18 cellular contexts compared by ENCODE assay signal in genomic region chr14:69937367-69937777, GRCh38. TPM values are rescaled to one million over a fixed set of nuclear protein-coding genes. Genes with fewer than 3 reads are reported as not detected.
DNase-seq lines count a peak whose midpoint lies in the region; ATAC-seq and TF ChIP-seq lines count a peak whose summit lies in the region.
"Had no signal": no experiment of that assay in that cellular context is flagged by ENCODE, and none has a peak within 500 bp of the region (broad histone marks: within the 10 kb centered on the region; RNA-seq: fewer than 3 reads in every experiment).

No MANE protein-coding gene starts in this region.

- no peak for TF ChIP-seq CTCF in neural crest cell (conservative IDR thresholded peaks at IDR 0.05)
- TF ChIP-seq CTCF in suprapubic skin (IDR thresholded peaks at IDR 0.05) = no peak

- peak; percentile 50 for DNase-seq in NCI-H82 (lab: John Stamatoyannopoulos, UW)
- DNase-seq in NCI-H82 treated with DMSO at 0.1 percent for 48 hours (lab: John Stamatoyannopoulos, UW; ENCODE audit: unreplicated experiment) = no peak
- DNase-seq in iris pigment epithelial cell (ENCODE audit: low read depth) = peak; percentile 37
- DNase-seq in neural crest cell (ENCODE audit: low read depth, low spot score) = no peak
- no peak for DNase-seq in suprapubic skin (ENCODE audit: low spot score in 2 of 2)
- no peak for DNase-seq in effector CD4-positive, alpha-beta T cell
- DNase-seq in activated CD8-positive, alpha-beta memory T cell treated with anti-CD3 and anti-CD28 coated beads, Interleukin-2, amount 10 ng/mL, durations not matched to agents 7 days and 5 days = no peak
- DNase-seq in NCI-H510A treated with DMSO at 0.1 percent for 48 hours (lab: John Stamatoyannopoulos, UW) = no peak
- DNase-seq: CD8-positive, alpha-beta memory T cell; GM23248; Karpas-422; MM.1S; NCI-H1105 treated with DMSO at 0.1 percent for 48 hours; NCI-H187; NCI-H446; NCI-H748 treated with DMSO at 0.1 percent for 48 hours had no signal

- H3K36me3 ChIP-seq in suprapubic skin = no peaks in the 10 kb centered on the region
- H3K36me3 ChIP-seq: BLaER1 had no signal

- no peaks in the 10 kb centered on the region for H3K9me3 Mint-ChIP-seq in neural crest cell
- H3K9me3 Mint-ChIP-seq in activated CD8-positive, alpha-beta memory T cell treated with anti-CD3 and anti-CD28 coated beads, Interleukin-2, amount 10 ng/mL, durations not matched to agents 7 days and 5 days (ENCODE audit: low read depth) = no peaks in the 10 kb centered on the region

- no peaks in the 10 kb centered on the region for H3K27me3 Mint-ChIP-seq in neural crest cell (ENCODE audit: low read depth)
- peaks cover 39% of the 10 kb centered on the region for H3K27me3 Mint-ChIP-seq in activated CD8-positive, alpha-beta memory T cell treated with anti-CD3 and anti-CD28 coated beads, Interleukin-2, amount 10 ng/mL, durations not matched to agents 7 days and 5 days

- H3K36me3 Mint-ChIP-seq in neural crest cell (ENCODE audit: low read depth) = peaks cover 8% of the 10 kb centered on the region
- no peaks in the 10 kb centered on the region for H3K36me3 Mint-ChIP-seq in activated CD8-positive, alpha-beta memory T cell treated with anti-CD3 and anti-CD28 coated beads, Interleukin-2, amount 10 ng/mL, durations not matched to agents 7 days and 5 days
- H3K36me3 Mint-ChIP-seq: CD8-positive, alpha-beta memory T cell had no signal

- H3K9me3 ChIP-seq in suprapubic skin = no peaks in the 10 kb centered on the region
- H3K9me3 ChIP-seq: BLaER1 had no signal

- TF ChIP-seq EP300 in suprapubic skin (IDR thresholded peaks at IDR 0.05) = no peak

- no peak overlapping the region for H3K4me3 Mint-ChIP-seq in neural crest cell
- H3K4me3 Mint-ChIP-seq in activated CD8-positive, alpha-beta memory T cell treated with anti-CD3 and anti-CD28 coated beads, Interleukin-2, amount 10 ng/mL, durations not matched to agents 7 days and 5 days = no peak overlapping the region
- H3K4me3 Mint-ChIP-seq: CD8-positive, alpha-beta memory T cell had no signal

- WGBS in suprapubic skin = 55% methylated on average over 10 of the region's 10 CpGs

- no peaks in the 10 kb centered on the region for H3K4me1 ChIP-seq in suprapubic skin

- ATAC-seq in activated CD8-positive, alpha-beta memory T cell treated with anti-CD3 and anti-CD28 coated beads, Interleukin-2, amount 10 ng/mL, durations not matched to agents 7 days and 5 days = no peak

- peaks cover 80% of the 10 kb centered on the region for H3K4me1 Mint-ChIP-seq in neural crest cell
- no peaks in the 10 kb centered on the region for H3K4me1 Mint-ChIP-seq in activated CD8-positive, alpha-beta memory T cell treated with anti-CD3 and anti-CD28 coated beads, Interleukin-2, amount 10 ng/mL, durations not matched to agents 7 days and 5 days
- H3K4me1 Mint-ChIP-seq: CD8-positive, alpha-beta memory T cell had no signal

- CTCF ChIA-PET in activated CD8-positive, alpha-beta memory T cell treated with anti-CD3 and anti-CD28 coated beads, Interleukin-2, amount 10 ng/mL, durations not matched to agents 7 days and 5 days (lab: Charles Lee) = no interaction called here

- H3K27me3 ChIP-seq in suprapubic skin = peaks cover 9% of the 10 kb centered on the region
- H3K27me3 ChIP-seq: BLaER1 had no signal

- peak overlapping the region; percentile 78 for H3K27ac Mint-ChIP-seq in neural crest cell (ENCODE audit: unreplicated experiment)
- H3K27ac Mint-ChIP-seq in activated CD8-positive, alpha-beta memory T cell treated with anti-CD3 and anti-CD28 coated beads, Interleukin-2, amount 10 ng/mL, durations not matched to agents 7 days and 5 days = no peak overlapping the region
- H3K27ac Mint-ChIP-seq: CD8-positive, alpha-beta memory T cell had no signal

- H3K27ac ChIP-seq in suprapubic skin = no peak overlapping the region
- H3K27ac ChIP-seq: 22Rv1, BLaER1, GM23248 had no signal

- no peak overlapping the region for H3K4me3 ChIP-seq in suprapubic skin
- H3K4me3 ChIP-seq: BLaER1, GM23248 had no signal

- TF ChIP-seq POLR2A in suprapubic skin (IDR thresholded peaks at IDR 0.05) = no peak

RNA-seq across cellular contexts. Expression of gene SMOC1, which starts 58.2 kb away (rescaled TPM):
- 189 and 203 TPM in 2 replicates for total RNA-seq in neural crest cell
- 1 to 10 TPM in 3 of 4 donors, under 1 TPM in 1; 0.72 to 3.1 (median 1.6) TPM for total RNA-seq in suprapubic skin
- not detected for total RNA-seq in activated CD8-positive, alpha-beta memory T cell treated with anti-CD3 and anti-CD28 coated beads, Interleukin-2, amount 10 ng/mL, durations not matched to agents 7 days and 5 days
- total RNA-seq: CD8-positive, alpha-beta memory T cell had no signal

Comparison
In these comparisons a context has a peak if more than half of its experiments do, and no peak if none do; other contexts are left out.
1. DNase-seq: peak in NCI-H82 (single experiment) and iris pigment epithelial cell (single experiment); none in NCI-H82 treated with DMSO at 0.1 percent for 48 hours (single experiment), neural crest cell (single experiment), suprapubic skin (0 of 2), effector CD4-positive, alpha-beta T cell (single experiment), activated CD8-positive, alpha-beta memory T cell treated with anti-CD3 and anti-CD28 coated beads, Interleukin-2, amount 10 ng/mL, durations not matched to agents 7 days and 5 days (single experiment) and NCI-H510A treated with DMSO at 0.1 percent for 48 hours (single experiment).
2. RNA of gene SMOC1, which starts 58.2 kb away (total RNA-seq): 189 to 203 TPM in neural crest cell; 0.72 to 3.1 TPM in suprapubic skin and not detected in activated CD8-positive, alpha-beta memory T cell treated with anti-CD3 and anti-CD28 coated beads, Interleukin-2, amount 10 ng/mL, durations not matched to agents 7 days and 5 days; every median in the first group is over 10 times any median in the second.